Comparison of ENCODE assay signal across 8 cellular contexts in the genomic region with DNA sequence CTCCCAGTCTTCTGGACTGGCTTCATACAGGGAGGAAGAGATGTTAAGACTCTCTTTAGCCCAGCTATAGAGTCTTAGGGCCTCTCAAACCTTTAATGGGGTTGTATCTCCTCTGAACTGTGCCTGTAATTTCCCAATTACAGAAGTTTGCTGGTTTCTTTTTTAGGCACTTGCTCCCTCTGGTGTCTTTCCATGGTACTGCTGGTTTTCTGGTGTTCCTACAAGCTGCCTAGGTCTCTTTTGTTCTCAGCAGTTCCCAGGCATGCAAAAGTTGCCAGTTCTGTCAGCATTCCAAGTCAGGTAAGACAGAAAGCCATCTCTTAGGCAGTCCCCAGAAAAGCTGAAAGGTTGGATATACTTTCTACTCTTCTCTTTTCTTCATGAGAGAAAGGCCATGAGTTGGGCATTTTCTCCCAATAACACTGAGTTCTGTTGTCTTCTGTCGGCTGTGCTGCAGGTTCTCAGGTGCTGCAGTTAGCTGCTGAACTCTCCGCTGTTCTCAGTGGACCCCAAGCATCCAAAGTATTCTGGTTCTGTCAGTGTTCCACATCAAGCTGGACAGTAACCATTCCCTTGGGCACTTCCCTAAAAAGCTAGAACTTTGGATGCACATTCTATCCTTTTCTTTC. TPM values are rescaled to one million over a fixed set of nuclear protein-coding genes. Genes with fewer than 3 reads are reported as not detected.
DNase-seq lines count a peak whose midpoint lies in the region; ATAC-seq and TF ChIP-seq lines count a peak whose summit lies in the region.

No MANE protein-coding gene starts in this region.

- no peaks in the 10 kb centered on the region for H3K36me3 ChIP-seq in prostate gland
- H3K36me3 ChIP-seq in ascending aorta, result peaks cover 4 to 8% of the 10 kb centered on the region in 2 donors

- DNase-seq in COLO829 (ENCODE audit: low spot score) (peak; percentile 83), NCI-H2196 (lab: John Stamatoyannopoulos, UW; ENCODE audit: unreplicated experiment) (peak; percentile 77), fibroblast of peridontal ligament (ENCODE audit: extremely low read depth) (peak; percentile 77), prostate gland (ENCODE audit: low spot score) (peak; percentile 19), ascending aorta (ENCODE audit: low spot score in 2 of 2) (no peak)
- peak; percentile 52 for DNase-seq in activated CD4-positive, alpha-beta memory T cell treated with anti-CD3 and anti-CD28 coated beads for 36 hours

- H3K27ac ChIP-seq in prostate gland (no peak overlapping the region), ascending aorta (no peak overlapping the region)

- H3K4me3 Mint-ChIP-seq in activated CD4-positive, alpha-beta memory T cell treated with anti-CD3 and anti-CD28 coated beads for 36 hours, result no peak overlapping the region

- no peaks in the 10 kb centered on the region for H3K27me3 Mint-ChIP-seq in activated CD4-positive, alpha-beta memory T cell treated with anti-CD3 and anti-CD28 coated beads for 36 hours

- no peak overlapping the region for H3K27ac Mint-ChIP-seq in activated CD4-positive, alpha-beta memory T cell treated with anti-CD3 and anti-CD28 coated beads for 36 hours

- WGBS in prostate gland, result 95% methylated on average over 2 of the region's 2 CpGs

- no peak for TF ChIP-seq POLR2A in prostate gland (IDR thresholded peaks at IDR 0.05)

- H3K27me3 ChIP-seq in prostate gland (replicated peaks; ENCODE audit: insufficient read depth), result no peaks in the 10 kb centered on the region
- H3K27me3 ChIP-seq in ascending aorta, result no peaks in the 10 kb centered on the region

- H3K4me3 ChIP-seq in prostate gland (no peak overlapping the region), ascending aorta (no peak overlapping the region)

- H3K4me1 ChIP-seq in prostate gland (replicated peaks) (no peaks in the 10 kb centered on the region), ascending aorta (no peaks in the 10 kb centered on the region)

- H3K36me3 Mint-ChIP-seq in activated CD4-positive, alpha-beta memory T cell treated with anti-CD3 and anti-CD28 coated beads for 36 hours, result peaks cover 25% of the 10 kb centered on the region

- H3K4me1 Mint-ChIP-seq in activated CD4-positive, alpha-beta memory T cell treated with anti-CD3 and anti-CD28 coated beads for 36 hours (ENCODE audit: low read depth), result peaks cover 3% of the 10 kb centered on the region

- CTCF ChIA-PET in activated CD4-positive, alpha-beta memory T cell treated with anti-CD3 and anti-CD28 coated beads for 36 hours (lab: Charles Lee), result interaction anchor here (0.6 to 2.9 kb wide), 17 partner anchors 10 to 434 kb away, joined by 3 to 20 read pairs (median 4); no protein-coding TSS in a partner anchor

- no peaks in the 10 kb centered on the region for H3K9me3 ChIP-seq in prostate gland
- peaks cover 5 to 15% of the 10 kb centered on the region in 2 donors for H3K9me3 ChIP-seq in ascending aorta

- TF ChIP-seq CTCF in prostate gland (IDR thresholded peaks at IDR 0.05) (peak in 3 of 4 experiments; percentile 43 to 64 (median 48)), ascending aorta (IDR thresholded peaks at IDR 0.05) (peak in 1 of 3 experiments; percentile 36)

- ATAC-seq in GM21367 (IDR thresholded peaks at IDR 0.05; ENCODE audit: unreplicated experiment), result peak; percentile 62
- no peak for ATAC-seq in HG03565 (IDR thresholded peaks at IDR 0.05; ENCODE audit: unreplicated experiment)

- peaks cover 25% of the 10 kb centered on the region for H3K9me3 Mint-ChIP-seq in activated CD4-positive, alpha-beta memory T cell treated with anti-CD3 and anti-CD28 coated beads for 36 hours

- POLR2A ChIA-PET in activated CD4-positive, alpha-beta memory T cell treated with anti-CD3 and anti-CD28 coated beads for 36 hours (lab: Charles Lee), result interaction anchor here (1.0 kb wide), 1 partner anchor 18 kb away, joined by 3 read pairs; no protein-coding TSS in a partner anchor

- intact Hi-C loops in activated CD4-positive, alpha-beta memory T cell treated with anti-CD3 and anti-CD28 coated beads for 36 hours (cut with micrococcal nuclease), result loop anchor here (1.0 to 2.0 kb wide), 2 partner anchors 17 to 433 kb away; no protein-coding TSS in a partner anchor
- intact Hi-C loops in prostate gland (cut with DNase I) (no loop called here), ascending aorta (cut with DNase I) (no loop called here)

RNA-seq across cellular contexts. Expression of gene EHHADH, which starts 54.4 kb away (rescaled TPM):
- total RNA-seq in activated CD4-positive, alpha-beta memory T cell treated with anti-CD3 and anti-CD28 coated beads for 36 hours, result 1 to 10 TPM; 1.9 to 3.2 TPM
- 10 to 100 TPM in 1 of 2 donors, 1 to 10 TPM in 1; 4.0 to 17.9 TPM for total RNA-seq in prostate gland
- 1.8 TPM for total RNA-seq in ascending aorta

RNA-seq across cellular contexts. Expression of gene MAP3K13, which starts 54.7 kb away (rescaled TPM):
- total RNA-seq in activated CD4-positive, alpha-beta memory T cell treated with anti-CD3 and anti-CD28 coated beads for 36 hours, result 10 to 100 TPM; 10.6 to 12.4 TPM
- total RNA-seq in prostate gland (10 to 100 TPM; 32.9 to 51.1 TPM), ascending aorta (21.9 TPM)

Comparison
In these comparisons a context has a peak if more than half of its experiments do, and no peak if none do; other contexts are left out.
1. DNase-seq: peak in COLO829 (single experiment), NCI-H2196 (single experiment), activated CD4-positive, alpha-beta memory T cell treated with anti-CD3 and anti-CD28 coated beads for 36 hours (single experiment), fibroblast of peridontal ligament (single experiment) and prostate gland (single experiment); none in ascending aorta (0 of 2).